Comparison of ENCODE assay signal across 8 cellular contexts in the genomic region with DNA sequence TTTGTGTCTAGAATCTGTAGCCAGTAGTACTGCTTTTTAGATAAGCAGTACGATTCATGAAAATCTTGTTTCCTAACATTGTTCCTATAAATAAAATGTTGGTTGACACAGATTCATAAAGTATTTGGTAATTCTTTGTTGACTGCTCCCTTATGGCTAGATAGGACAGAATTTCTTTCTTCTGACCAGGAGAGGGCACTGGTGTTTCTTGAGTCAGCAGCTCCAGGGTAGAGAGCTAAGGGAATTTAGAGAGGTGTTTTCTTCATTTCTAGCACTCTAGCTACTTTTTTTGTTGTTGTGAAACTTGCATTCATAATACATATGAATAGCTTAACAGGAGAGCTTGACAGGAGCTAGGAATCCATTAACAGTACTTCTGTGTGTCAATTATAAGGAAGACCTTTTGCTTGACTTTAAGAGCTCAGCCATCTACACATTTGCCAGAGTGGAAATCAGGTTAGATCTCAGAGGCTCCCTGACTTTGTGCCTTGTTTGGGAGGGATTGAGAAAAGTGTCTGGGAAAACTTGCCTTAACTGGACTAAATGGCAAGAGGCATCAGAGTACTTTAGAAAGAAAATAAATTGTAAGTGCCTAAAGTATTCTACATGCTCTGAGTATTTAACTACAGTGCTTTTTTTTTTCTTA.
A peak's percentile ranks its signal among the peaks of the same experiment; 100 is the strongest.
DNase-seq lines count a peak whose midpoint lies in the region; ATAC-seq, FAIRE-seq and TF ChIP-seq lines count a peak whose summit lies in the region.

No MANE protein-coding gene starts in this region.

- H2AFZ ChIP-seq in Loucy (ENCODE audit: low read length), result no peak overlapping the region

- CTCF ChIA-PET in A549 (lab: Yijun Ruan, JAX), result interaction anchor here (0.8 to 1.3 kb wide), 3 partner anchors 468 to 1677 kb away, joined by 3 read pairs; no protein-coding TSS in a partner anchor

- no peak overlapping the region for H3K9ac ChIP-seq in Loucy (ENCODE audit: low read depth, low read length, poor library complexity, severe bottlenecking)

- TF ChIP-seq EP300 in A549 (IDR thresholded peaks at IDR 0.05), result no peak
- no peak for TF ChIP-seq EP300 in esophagus muscularis mucosa (IDR thresholded peaks at IDR 0.05)

- H3K9me3 ChIP-seq in A549 (no peaks in the 10 kb centered on the region), Loucy (ENCODE audit: insufficient read depth, low read depth, low read length) (no peaks in the 10 kb centered on the region), body of pancreas (no peaks in the 10 kb centered on the region), tibial artery (no peaks in the 10 kb centered on the region), esophagus muscularis mucosa (no peaks in the 10 kb centered on the region)

- POLR2A ChIA-PET in A549 (lab: Yijun Ruan, JAX), result no interaction called here

- no peaks in the 10 kb centered on the region for H3K27me3 ChIP-seq in Loucy (ENCODE audit: insufficient read depth, low read length, poor library complexity, severe bottlenecking)
- H3K27me3 ChIP-seq in body of pancreas, result no peaks in the 10 kb centered on the region
- no peaks in the 10 kb centered on the region for H3K27me3 ChIP-seq in tibial artery
- H3K27me3 ChIP-seq in esophagus muscularis mucosa, result no peaks in the 10 kb centered on the region

- no peaks in the 10 kb centered on the region for H3K9me2 ChIP-seq in Loucy (replicated peaks; ENCODE audit: low read depth, low read length)

- H3K27ac ChIP-seq in A549 (no peak overlapping the region), body of pancreas (no peak overlapping the region), tibial artery (no peak overlapping the region), esophagus muscularis mucosa (replicated peaks in 1 of 4) (no peak overlapping the region)

- H4K20me1 ChIP-seq in Loucy (ENCODE audit: insufficient read depth, low read length, poor library complexity, severe bottlenecking), result no peaks in the 10 kb centered on the region

- no peak overlapping the region for H3K4me2 ChIP-seq in A549
- H3K4me2 ChIP-seq in Loucy (ENCODE audit: low read depth, low read length, poor library complexity, severe bottlenecking), result no peak overlapping the region

- H3K36me3 ChIP-seq in Loucy (ENCODE audit: insufficient read depth, low read length), result no peaks in the 10 kb centered on the region
- no peaks in the 10 kb centered on the region for H3K36me3 ChIP-seq in body of pancreas (replicated peaks in 1 of 2; ENCODE audit: insufficient read depth in 1 of 2, low read depth in 2 of 2)
- H3K36me3 ChIP-seq in tibial artery, result no peaks in the 10 kb centered on the region
- H3K36me3 ChIP-seq in esophagus muscularis mucosa, result no peaks in the 10 kb centered on the region

- no peaks in the 10 kb centered on the region for H3F3A ChIP-seq in Loucy (ENCODE audit: low read depth)

- ATAC-seq in A549 (no peak), GM18867 (IDR thresholded peaks at IDR 0.05; ENCODE audit: unreplicated experiment) (peak; percentile 87), body of pancreas (no peak), HG02840 (IDR thresholded peaks at IDR 0.05; ENCODE audit: low FRiP score, unreplicated experiment) (no peak)

- WGBS in A549 (ENCODE audit: missing lambda C conversion rate), result 0% methylated on average over 1 of the region's 1 CpG
- 0% methylated on average over 1 of the region's 1 CpG for WGBS in body of pancreas, 2 donors
- 4% methylated on average over 1 of the region's 1 CpG for WGBS in esophagus muscularis mucosa

- H3K4me3 ChIP-seq in A549 (no peak overlapping the region), Loucy (ENCODE audit: low read length, poor library complexity, severe bottlenecking) (no peak overlapping the region), body of pancreas (no peak overlapping the region), tibial artery (no peak overlapping the region), esophagus muscularis mucosa (no peak overlapping the region)

- no peaks in the 10 kb centered on the region for H3K79me2 ChIP-seq in Loucy (ENCODE audit: insufficient read depth, low read length)

- TF ChIP-seq POLR2A in A549 (IDR thresholded peaks at IDR 0.05; ENCODE audit: low read length) (no peak), body of pancreas (IDR thresholded peaks at IDR 0.05) (no peak), esophagus muscularis mucosa (IDR thresholded peaks at IDR 0.05; ENCODE audit: low read depth) (no peak)

- FAIRE-seq in A549 (lab: Jason Lieb, UNC), result peak; percentile 70

- DNase-seq in A549 (ENCODE audit: low read depth in 1 of 2, low spot score in 1 of 2) (peak; percentile 0 to 29), body of pancreas (peak in 1 of 4 donors; percentile 13), tibial artery (no peak), germinal center (ENCODE audit: low spot score) (no peak), esophagus muscularis mucosa (ENCODE audit: extremely low spot score) (no peak)

- H3K4me1 ChIP-seq in A549, result no peaks in the 10 kb centered on the region
- H3K4me1 ChIP-seq in Loucy (ENCODE audit: insufficient read depth, low read length, poor library complexity, severe bottlenecking), result no peaks in the 10 kb centered on the region
- no peaks in the 10 kb centered on the region for H3K4me1 ChIP-seq in body of pancreas
- no peaks in the 10 kb centered on the region for H3K4me1 ChIP-seq in tibial artery
- H3K4me1 ChIP-seq in esophagus muscularis mucosa, result no peaks in the 10 kb centered on the region

- intact Hi-C loops in body of pancreas (cut with DNase I), result no loop called here
- intact Hi-C loops in tibial artery (cut with DNase I; ENCODE audit: low total_unique reads), result no loop called here
- intact Hi-C loops in esophagus muscularis mucosa (cut with DNase I), result no loop called here

- peak; percentile 12 to 39; a peak in 2 of 5 replicates for TF ChIP-seq RAD21 in A549 (conservative IDR thresholded peaks at IDR 0.05 in 1 of 2, IDR thresholded peaks at IDR 0.05 in 1 of 2)

- TF ChIP-seq CTCF in A549 (IDR thresholded peaks at IDR 0.05) (peak; percentile 17; the same call in 2 of the 3 replicates), Loucy (conservative IDR thresholded peaks at IDR 0.05; ENCODE audit: low read length) (peak; percentile 58), body of pancreas (IDR thresholded peaks at IDR 0.05) (peak in 6 of 7 experiments; percentile 8 to 44 (median 28)), tibial artery (IDR thresholded peaks at IDR 0.05) (peak; percentile 18 to 23), esophagus muscularis mucosa (IDR thresholded peaks at IDR 0.05) (no peak)

TF ChIP-seq in A549, 52 proteins besides CTCF, POLR2A, EP300 and RAD21 (continues in another document):
- TF ChIP-seq, protein P1, sequence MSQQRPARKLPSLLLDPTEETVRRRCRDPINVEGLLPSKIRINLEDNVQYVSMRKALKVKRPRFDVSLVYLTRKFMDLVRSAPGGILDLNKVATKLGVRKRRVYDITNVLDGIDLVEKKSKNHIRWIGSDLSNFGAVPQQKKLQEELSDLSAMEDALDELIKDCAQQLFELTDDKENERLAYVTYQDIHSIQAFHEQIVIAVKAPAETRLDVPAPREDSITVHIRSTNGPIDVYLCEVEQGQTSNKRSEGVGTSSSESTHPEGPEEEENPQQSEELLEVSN (IDR thresholded peaks at IDR 0.05; ENCODE audit: borderline replicate concordance, low read depth), result no peak
- TF ChIP-seq SMC3 (IDR thresholded peaks at IDR 0.05), result no peak
- no peak for TF ChIP-seq BCL3 (IDR thresholded peaks at IDR 0.05)
- TF ChIP-seq TFCP2L1 (CRISPR knock-in tag; IDR thresholded peaks at IDR 0.05), result no peak
- TF ChIP-seq ZSCAN20 (CRISPR knock-in tag; IDR thresholded peaks at IDR 0.05), result no peak
- no peak for TF ChIP-seq HMGXB4 (CRISPR knock-in tag; IDR thresholded peaks at IDR 0.05; ENCODE audit: borderline replicate concordance)
- TF ChIP-seq MAZ (IDR thresholded peaks at IDR 0.05; ENCODE audit: borderline replicate concordance, low read depth, low read length), result no peak

Comparison
In these comparisons a context has a peak if more than half of its experiments do, and no peak if none do; other contexts are left out.
1. DNase-seq: peak in A549 (2 of 2); none in tibial artery (0 of 2), germinal center (single experiment) and esophagus muscularis mucosa (single experiment).
2. CTCF ChIP-seq: peak in A549 (single experiment), Loucy (single experiment), body of pancreas (6 of 7) and tibial artery (2 of 2); none in esophagus muscularis mucosa (0 of 3).